ENCODE assay signal across 9 cellular contexts in the genomic region with DNA sequence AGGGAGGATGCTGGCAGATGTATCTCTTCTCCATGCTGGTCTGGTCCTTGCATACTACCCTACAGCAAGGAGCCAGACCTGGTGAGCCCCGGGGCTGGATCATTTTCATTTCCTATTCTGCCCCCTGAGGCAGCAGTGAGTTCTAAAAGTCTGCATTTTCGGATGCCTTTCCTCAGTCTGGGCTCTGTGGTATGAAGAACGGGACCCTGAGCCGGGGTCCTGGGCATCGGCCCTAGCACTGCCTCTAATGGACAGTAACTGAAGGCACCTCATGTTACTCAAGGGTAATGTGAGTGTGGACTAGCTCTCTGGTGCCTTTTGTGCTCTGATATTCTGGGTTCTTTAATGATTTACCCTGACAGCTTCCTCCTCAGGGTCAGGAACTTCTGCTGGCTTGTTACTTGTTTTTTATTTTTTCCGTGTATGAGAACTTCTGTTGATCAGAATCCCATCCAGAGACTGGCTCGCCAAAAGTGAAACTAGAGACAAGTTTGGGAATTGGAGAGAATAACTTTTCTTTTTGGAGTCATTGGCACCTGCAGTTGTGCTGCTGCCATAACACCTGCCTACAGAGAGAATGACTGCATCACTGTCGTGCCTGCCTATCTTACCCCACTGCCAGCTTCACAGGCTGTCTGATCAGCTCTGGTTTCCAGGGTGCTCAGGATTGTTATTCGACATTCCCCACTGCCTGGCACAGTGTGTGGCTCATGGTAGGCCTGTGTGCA.
DNase-seq lines count a peak whose midpoint lies in the region; ATAC-seq, FAIRE-seq and TF ChIP-seq lines count a peak whose summit lies in the region.
"Had no signal": no experiment of that assay in that cellular context is flagged by ENCODE, and none has a peak within 500 bp of the region (broad histone marks: within the 10 kb centered on the region; RNA-seq: fewer than 3 reads in every experiment).

No MANE protein-coding gene starts in this region.

- H3K36me3 ChIP-seq in lung (ENCODE audit: control insufficient read depth in 2 of 2, insufficient read depth in 2 of 2, low read length in 2 of 2), result no peaks in the 10 kb centered on the region

- peaks cover 79% of the 10 kb centered on the region for H3K36me3 Mint-ChIP-seq in activated T-helper 17 cell treated with anti-CD3 and anti-CD28 coated beads, Interleukin-2, amount 50 U/mL, for 72 hours (ENCODE audit: low read depth)

- POLR2A ChIA-PET in A549 (lab: Yijun Ruan, JAX), result no interaction called here

- ATAC-seq in A549, result peak; percentile 29 to 50; a peak in 4 of 6 replicates
- peak; percentile 21 for ATAC-seq in GM21390 (IDR thresholded peaks at IDR 0.05; ENCODE audit: unreplicated experiment)
- ATAC-seq in activated T-helper 17 cell treated with anti-CD3 and anti-CD28 coated beads, Interleukin-2, amount 50 U/mL, for 72 hours (replicated peaks), result no peak
- ATAC-seq in lung (ENCODE audit: insufficient read depth, low FRiP score), result no peak

- H3K27ac Mint-ChIP-seq in activated T-helper 17 cell treated with anti-CD3 and anti-CD28 coated beads, Interleukin-2, amount 50 U/mL, for 72 hours, result peak overlapping the region; percentile 98

- WGBS in A549 (ENCODE audit: missing lambda C conversion rate), result 71% methylated on average over 9 of the region's 9 CpGs
- 29 to 39% methylated on average over 9 of the region's 9 CpGs for WGBS in lung, 2 donors

- no peaks in the 10 kb centered on the region for H3K27me3 ChIP-seq in lung (ENCODE audit: control insufficient read depth, insufficient read depth)

- H3K4me3 ChIP-seq in A549, result no peak overlapping the region
- no peak overlapping the region for H3K4me3 ChIP-seq in lung

- FAIRE-seq in A549 (lab: Jason Lieb, UNC), result no peak

- TF ChIP-seq CTCF in A549 (IDR thresholded peaks at IDR 0.05) (no peak), lung (IDR thresholded peaks at IDR 0.05; ENCODE audit: control extremely low read depth, extremely low read depth) (no peak)

- H3K9me3 Mint-ChIP-seq in activated T-helper 17 cell treated with anti-CD3 and anti-CD28 coated beads, Interleukin-2, amount 50 U/mL, for 72 hours, result no peaks in the 10 kb centered on the region

- peak overlapping the region; percentile 84 for H3K4me3 Mint-ChIP-seq in activated T-helper 17 cell treated with anti-CD3 and anti-CD28 coated beads, Interleukin-2, amount 50 U/mL, for 72 hours

- no peak for TF ChIP-seq EP300 in A549 (IDR thresholded peaks at IDR 0.05)

- DNase-seq in A549 (ENCODE audit: low read depth in 1 of 2, low spot score in 1 of 2) (no peak), lung (ENCODE audit: low spot score) (no peak), NCI-H1436 treated with DMSO at 0.1 percent for 48 hours (lab: John Stamatoyannopoulos, UW) (no peak), NCI-H69 (lab: John Stamatoyannopoulos, UW) (no peak), ACHN (no peak)
- no peak for DNase-seq in stimulated activated naive CD4-positive, alpha-beta T cell treated with Interleukin-2 at 50 U/mL for 16 hours (lab: John Stamatoyannopoulos, UW)
- DNase-seq: kidney glomerular epithelial cell had no signal

- no peak overlapping the region for H3K4me2 ChIP-seq in A549

- CTCF ChIA-PET in A549 (lab: Yijun Ruan, JAX), result no interaction called here

- no peak for TF ChIP-seq POLR2A in A549 (IDR thresholded peaks at IDR 0.05; ENCODE audit: low read length)

- in situ Hi-C loops in ACHN (cut with HindIII; ENCODE audit: low pct_ligation_motif_present, low pct_unique_long_range_greater_than_20kb, low sequenced_read_pairs), result no loop called here

- H3K27me3 Mint-ChIP-seq in activated T-helper 17 cell treated with anti-CD3 and anti-CD28 coated beads, Interleukin-2, amount 50 U/mL, for 72 hours, result no peaks in the 10 kb centered on the region

- peaks cover 72% of the 10 kb centered on the region for H3K4me1 Mint-ChIP-seq in activated T-helper 17 cell treated with anti-CD3 and anti-CD28 coated beads, Interleukin-2, amount 50 U/mL, for 72 hours

- H3K27ac ChIP-seq in A549 (no peak overlapping the region), lung (ENCODE audit: low read depth in 1 of 2, low read length in 1 of 2) (peak overlapping the region; percentile 12 to 66)

- H3K9me3 ChIP-seq in A549, result no peaks in the 10 kb centered on the region
- no peaks in the 10 kb centered on the region for H3K9me3 ChIP-seq in lung (ENCODE audit: control insufficient read depth in 2 of 2, insufficient read depth in 1 of 2, low read length in 1 of 2)

- no peaks in the 10 kb centered on the region for H3K4me1 ChIP-seq in A549
- H3K4me1 ChIP-seq in lung (ENCODE audit: control insufficient read depth in 2 of 2, insufficient read depth in 2 of 2, low read length in 2 of 2), result peaks cover 28 to 58% of the 10 kb centered on the region in 2 donors

- TF ChIP-seq RAD21 in A549 (conservative IDR thresholded peaks at IDR 0.05 in 1 of 2, IDR thresholded peaks at IDR 0.05 in 1 of 2), result no peak

TF ChIP-seq in A549, 52 proteins besides CTCF, POLR2A, EP300 and RAD21:
- TF ChIP-seq HOXA7 (CRISPR knock-in tag; IDR thresholded peaks at IDR 0.05) (no peak), HOXB5 (CRISPR knock-in tag; IDR thresholded peaks at IDR 0.05) (no peak), ZFP36 (IDR thresholded peaks at IDR 0.05; ENCODE audit: borderline replicate concordance, partially characterized antibody) (no peak)
- TF ChIP-seq, protein P1, sequence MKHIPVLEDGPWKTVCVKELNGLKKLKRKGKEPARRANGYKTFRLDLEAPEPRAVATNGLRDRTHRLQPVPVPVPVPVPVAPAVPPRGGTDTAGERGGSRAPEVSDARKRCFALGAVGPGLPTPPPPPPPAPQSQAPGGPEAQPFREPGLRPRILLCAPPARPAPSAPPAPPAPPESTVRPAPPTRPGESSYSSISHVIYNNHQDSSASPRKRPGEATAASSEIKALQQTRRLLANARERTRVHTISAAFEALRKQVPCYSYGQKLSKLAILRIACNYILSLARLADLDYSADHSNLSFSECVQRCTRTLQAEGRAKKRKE (CRISPR knock-in tag; IDR thresholded peaks at IDR 0.05; ENCODE audit: low read depth), result no peak

Comparison
In these comparisons a context has a peak if more than half of its experiments do, and no peak if none do; other contexts are left out.
1. ATAC-seq: peak in A549 (2 of 2) and GM21390 (single experiment); none in activated T-helper 17 cell treated with anti-CD3 and anti-CD28 coated beads, Interleukin-2, amount 50 U/mL, for 72 hours (single experiment) and lung (single experiment).
2. H3K27ac ChIP-seq: peak in lung (2 of 2); none in A549 (0 of 2).